1 cellular context compared by ENCODE assay signal in genomic region chr3:108219336-108219735, GRCh38.
TF ChIP-seq lines count a peak whose summit lies in the region.

No MANE protein-coding gene starts in this region.

TF ChIP-seq in GM23338, 12 proteins besides CTCF, POLR2A, EP300 and RAD21 (continued from another document):
- TF ChIP-seq ZNF462 (CRISPR knock-in tag; IDR thresholded peaks at IDR 0.05) (no peak), NANOG (IDR thresholded peaks at IDR 0.05; ENCODE audit: borderline replicate concordance) (no peak), JUNB (IDR thresholded peaks at IDR 0.05; ENCODE audit: unreplicated experiment) (no peak), CREB1 (CRISPR knock-in tag; IDR thresholded peaks at IDR 0.05; ENCODE audit: low read depth) (no peak)
